ENCODE assay signal across 7 cellular contexts in genomic region chr20:62368629-62369507, GRCh38. TPM values are rescaled to one million over a fixed set of nuclear protein-coding genes. Genes with fewer than 3 reads are reported as not detected.
DNase-seq lines count a peak whose midpoint lies in the region; ATAC-seq and TF ChIP-seq lines count a peak whose summit lies in the region.

No MANE protein-coding gene starts in this region.

- H3K9me3 Mint-ChIP-seq in neural crest cell, result no peaks in the 10 kb centered on the region

- ATAC-seq in HG03039 (IDR thresholded peaks at IDR 0.05; ENCODE audit: unreplicated experiment), result no peak

- TF ChIP-seq CTCF in GM20000 (IDR thresholded peaks at IDR 0.05; ENCODE audit: extremely low read depth, missing control alignments), result peak; percentile 25
- peak in 2 of 6 experiments; percentile 7 to 21 for TF ChIP-seq CTCF in Peyer's patch (IDR thresholded peaks at IDR 0.05)
- peak; percentile 71 for TF ChIP-seq CTCF in neural crest cell (conservative IDR thresholded peaks at IDR 0.05)

- H3K36me3 ChIP-seq in Peyer's patch, result no peaks in the 10 kb centered on the region

- H3K36me3 Mint-ChIP-seq in neural crest cell (ENCODE audit: low read depth), result no peaks in the 10 kb centered on the region

- H3K27me3 Mint-ChIP-seq in neural crest cell (ENCODE audit: low read depth), result peaks cover 13% of the 10 kb centered on the region

- TF ChIP-seq POLR2A in Peyer's patch (IDR thresholded peaks at IDR 0.05), result no peak

- H3K4me1 Mint-ChIP-seq in neural crest cell, result peaks cover 11% of the 10 kb centered on the region

- peak overlapping the region in 3 of 4 donors; percentile 13 to 80 (median 78) for H3K27ac ChIP-seq in Peyer's patch

- peak overlapping the region; percentile 76 for H3K4me3 Mint-ChIP-seq in neural crest cell

- peak overlapping the region in 3 of 4 donors; percentile 68 to 87 (median 78) for H3K4me3 ChIP-seq in Peyer's patch

- H3K4me1 ChIP-seq in Peyer's patch, result peaks cover 3 to 53% (median 32%) of the 10 kb centered on the region in 4 donors

- DNase-seq in GM20000 (ENCODE audit: low spot score) (no peak), Peyer's patch (no peak), fibroblast of gingiva (ENCODE audit: low read depth) (peak; percentile 60), neural crest cell (ENCODE audit: low read depth, low spot score) (peak; percentile 58), Ammon's horn (ENCODE audit: low spot score) (no peak), T-helper 9 cell (no peak)

- H3K27me3 ChIP-seq in Peyer's patch, result peaks cover 0 to 15% of the 10 kb centered on the region in 2 donors

- peak overlapping the region; percentile 27 for H3K27ac Mint-ChIP-seq in neural crest cell (ENCODE audit: unreplicated experiment)

- H3K9me3 ChIP-seq in Peyer's patch, result no peaks in the 10 kb centered on the region

RNA-seq across cellular contexts. Expression of gene LAMA5, which starts 1.8 kb away (rescaled TPM):
- total RNA-seq in Peyer's patch (100 to 1,000 TPM in 2 of 4 donors, 10 to 100 TPM in 2; 31.2 to 328 (median 87.3) TPM), neural crest cell (35.0 and 38.8 TPM in 2 replicates)

RNA-seq across cellular contexts. Expression of gene RPS21, which starts 18.0 kb away (rescaled TPM):
- total RNA-seq in Peyer's patch (100 to 1,000 TPM; 507 to 769 (median 622) TPM), neural crest cell (1,298 and 1,312 TPM in 2 replicates)

RNA-seq across cellular contexts. Expression of gene CABLES2, which starts 38.2 kb away (rescaled TPM):
- total RNA-seq in Peyer's patch (10 to 100 TPM in 2 of 4 donors, 1 to 10 TPM in 2; 7.2 to 33.8 (median 11.1) TPM), neural crest cell (25.2 and 26.6 TPM in 2 replicates)

RNA-seq across cellular contexts. Expression of gene RBBP8NL, which starts 58.5 kb away (rescaled TPM):
- 10 to 100 TPM in 3 of 4 donors, 1 to 10 TPM in 1; 6.6 to 26.7 (median 13.4) TPM for total RNA-seq in Peyer's patch
- not detected in 2 replicates for total RNA-seq in neural crest cell

Comparison
In these comparisons a context has a peak if more than half of its experiments do, and no peak if none do; other contexts are left out.
1. DNase-seq: peak in fibroblast of gingiva (single experiment) and neural crest cell (single experiment); none in GM20000 (single experiment), Peyer's patch (0 of 3), Ammon's horn (single experiment) and T-helper 9 cell (single experiment).